In the genomic region with DNA sequence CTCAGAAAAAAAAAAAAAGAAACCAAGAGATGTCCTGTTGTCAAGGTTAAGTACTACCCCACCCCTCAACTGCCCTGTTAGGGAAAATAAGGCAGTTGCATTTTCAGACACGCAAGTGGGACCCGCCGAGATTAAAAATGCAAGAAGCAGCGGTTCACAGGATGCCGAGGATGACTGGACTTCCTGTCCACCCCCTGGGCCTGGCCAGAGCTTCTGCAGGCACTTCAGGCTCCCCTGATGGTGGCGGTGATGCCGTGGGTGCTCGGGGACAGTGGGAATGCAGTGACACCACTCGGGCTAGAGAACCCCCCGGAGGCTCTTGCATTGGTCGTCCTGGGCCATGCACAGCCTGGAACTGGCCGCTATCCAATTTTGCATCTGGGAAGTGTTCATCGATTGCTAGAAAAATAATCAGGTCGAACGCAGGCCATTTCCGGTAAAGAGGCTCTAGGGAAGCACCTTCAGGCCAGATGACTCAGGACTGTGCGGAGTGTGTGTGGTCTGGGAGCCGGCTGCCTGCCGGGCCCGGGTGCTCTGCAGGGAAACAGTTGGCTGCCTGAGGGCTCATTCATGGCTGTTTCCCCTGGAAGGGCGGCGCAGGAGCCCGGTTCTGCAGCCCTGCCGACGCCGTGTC, we compare ENCODE assay signal across 1 cellular context.
A peak's percentile ranks its signal among the peaks of the same experiment; 100 is the strongest.
TF ChIP-seq lines count a peak whose summit lies in the region.

No MANE protein-coding gene starts in this region.

TF ChIP-seq in K562, 482 proteins besides CTCF, POLR2A, EP300 and RAD21 (continued from another document and continues in another):
- TF ChIP-seq, protein P1, sequence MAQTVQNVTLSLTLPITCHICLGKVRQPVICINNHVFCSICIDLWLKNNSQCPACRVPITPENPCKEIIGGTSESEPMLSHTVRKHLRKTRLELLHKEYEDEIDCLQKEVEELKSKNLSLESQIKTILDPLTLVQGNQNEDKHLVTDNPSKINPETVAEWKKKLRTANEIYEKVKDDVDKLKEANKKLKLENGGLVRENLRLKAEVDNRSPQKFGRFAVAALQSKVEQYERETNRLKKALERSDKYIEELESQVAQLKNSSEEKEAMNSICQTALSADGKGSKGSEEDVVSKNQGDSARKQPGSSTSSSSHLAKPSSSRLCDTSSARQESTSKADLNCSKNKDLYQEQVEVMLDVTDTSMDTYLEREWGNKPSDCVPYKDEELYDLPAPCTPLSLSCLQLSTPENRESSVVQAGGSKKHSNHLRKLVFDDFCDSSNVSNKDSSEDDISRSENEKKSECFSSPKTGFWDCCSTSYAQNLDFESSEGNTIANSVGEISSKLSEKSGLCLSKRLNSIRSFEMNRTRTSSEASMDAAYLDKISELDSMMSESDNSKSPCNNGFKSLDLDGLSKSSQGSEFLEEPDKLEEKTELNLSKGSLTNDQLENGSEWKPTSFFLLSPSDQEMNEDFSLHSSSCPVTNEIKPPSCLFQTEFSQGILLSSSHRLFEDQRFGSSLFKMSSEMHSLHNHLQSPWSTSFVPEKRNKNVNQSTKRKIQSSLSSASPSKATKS (CRISPR knock-in tag; IDR thresholded peaks at IDR 0.05), result no peak
- TF ChIP-seq, protein P2, sequence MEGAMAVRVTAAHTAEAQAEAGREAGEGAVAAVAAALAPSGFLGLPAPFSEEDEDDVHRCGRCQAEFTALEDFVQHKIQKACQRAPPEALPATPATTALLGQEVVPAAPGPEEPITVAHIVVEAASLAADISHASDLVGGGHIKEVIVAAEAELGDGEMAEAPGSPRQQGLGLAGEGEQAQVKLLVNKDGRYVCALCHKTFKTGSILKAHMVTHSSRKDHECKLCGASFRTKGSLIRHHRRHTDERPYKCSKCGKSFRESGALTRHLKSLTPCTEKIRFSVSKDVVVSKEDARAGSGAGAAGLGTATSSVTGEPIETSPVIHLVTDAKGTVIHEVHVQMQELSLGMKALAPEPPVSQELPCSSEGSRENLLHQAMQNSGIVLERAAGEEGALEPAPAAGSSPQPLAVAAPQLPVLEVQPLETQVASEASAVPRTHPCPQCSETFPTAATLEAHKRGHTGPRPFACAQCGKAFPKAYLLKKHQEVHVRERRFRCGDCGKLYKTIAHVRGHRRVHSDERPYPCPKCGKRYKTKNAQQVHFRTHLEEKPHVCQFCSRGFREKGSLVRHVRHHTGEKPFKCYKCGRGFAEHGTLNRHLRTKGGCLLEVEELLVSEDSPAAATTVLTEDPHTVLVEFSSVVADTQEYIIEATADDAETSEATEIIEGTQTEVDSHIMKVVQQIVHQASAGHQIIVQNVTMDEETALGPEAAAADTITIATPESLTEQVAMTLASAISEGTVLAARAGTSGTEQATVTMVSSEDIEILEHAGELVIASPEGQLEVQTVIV (CRISPR knock-in tag; IDR thresholded peaks at IDR 0.05; ENCODE audit: borderline replicate concordance), result no peak
- TF ChIP-seq, protein P3, sequence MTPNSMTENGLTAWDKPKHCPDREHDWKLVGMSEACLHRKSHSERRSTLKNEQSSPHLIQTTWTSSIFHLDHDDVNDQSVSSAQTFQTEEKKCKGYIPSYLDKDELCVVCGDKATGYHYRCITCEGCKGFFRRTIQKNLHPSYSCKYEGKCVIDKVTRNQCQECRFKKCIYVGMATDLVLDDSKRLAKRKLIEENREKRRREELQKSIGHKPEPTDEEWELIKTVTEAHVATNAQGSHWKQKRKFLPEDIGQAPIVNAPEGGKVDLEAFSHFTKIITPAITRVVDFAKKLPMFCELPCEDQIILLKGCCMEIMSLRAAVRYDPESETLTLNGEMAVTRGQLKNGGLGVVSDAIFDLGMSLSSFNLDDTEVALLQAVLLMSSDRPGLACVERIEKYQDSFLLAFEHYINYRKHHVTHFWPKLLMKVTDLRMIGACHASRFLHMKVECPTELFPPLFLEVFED (CRISPR knock-in tag; conservative IDR thresholded peaks at IDR 0.05), result no peak
- TF ChIP-seq FOXK1 (CRISPR knock-in tag; IDR thresholded peaks at IDR 0.05; ENCODE audit: borderline replicate concordance) (no peak), POLR2AphosphoS5 (IDR thresholded peaks at IDR 0.05; ENCODE audit: control insufficient read depth, insufficient read depth, low read depth, low read length) (no peak), NELFE (IDR thresholded peaks at IDR 0.05; ENCODE audit: insufficient read depth, insufficient read length) (no peak), SPI1 (IDR thresholded peaks at IDR 0.05; ENCODE audit: borderline replicate concordance, low read depth, low read length) (peak; percentile 66), MYC (IDR thresholded peaks at IDR 0.05; ENCODE audit: low read depth, low read length) (0 out of 2 replicates have a peak, but pooled peaks have one; percentile 13), MYC (CRISPR knock-in tag; IDR thresholded peaks at IDR 0.05; ENCODE audit: borderline replicate concordance, low read depth) (no peak; the same call in 1 of the 2 replicates), ZNF316 (IDR thresholded peaks at IDR 0.05) (0 out of 2 replicates have a peak, but pooled peaks have one; percentile 1), ATF1 (CRISPR knock-in tag; IDR thresholded peaks at IDR 0.05) (no peak), ATF1 (tag; IDR thresholded peaks at IDR 0.05) (peak; percentile 31; the same call in 1 of the 2 replicates), CTBP1 (IDR thresholded peaks at IDR 0.05; ENCODE audit: borderline replicate concordance) (peak; percentile 93), ARNT (IDR thresholded peaks at IDR 0.05) (no peak), MTA3 (IDR thresholded peaks at IDR 0.05; ENCODE audit: borderline replicate concordance) (no peak), RFX5 (IDR thresholded peaks at IDR 0.05; ENCODE audit: low read depth, low read length) (no peak), EZH2 (IDR thresholded peaks at IDR 0.05; ENCODE audit: borderline replicate concordance, low read depth, low read length) (no peak), ILF3 (IDR thresholded peaks at IDR 0.05; ENCODE audit: borderline replicate concordance) (no peak), TEAD1 (CRISPR knock-in tag; IDR thresholded peaks at IDR 0.05) (no peak), MAZ (CRISPR knock-in tag; conservative IDR thresholded peaks at IDR 0.05 in 1 of 2, IDR thresholded peaks at IDR 0.05 in 1 of 2) (no peak), ZNF41 (CRISPR knock-in tag; conservative IDR thresholded peaks at IDR 0.05) (no peak), RBM25 (IDR thresholded peaks at IDR 0.05; ENCODE audit: low read depth, low read length, severe bottlenecking) (no peak), ZBTB1 (CRISPR knock-in tag; IDR thresholded peaks at IDR 0.05; ENCODE audit: borderline replicate concordance, low read depth) (no peak), ZNF79 (CRISPR knock-in tag; IDR thresholded peaks at IDR 0.05; ENCODE audit: low read depth) (no peak; the same call in 1 of the 2 replicates), ZNF24 (IDR thresholded peaks at IDR 0.05) (no peak), ZNF347 (CRISPR knock-in tag; IDR thresholded peaks at IDR 0.05; ENCODE audit: low read depth) (no peak), ESRRA (IDR thresholded peaks at IDR 0.05; ENCODE audit: borderline replicate concordance, low read depth) (peak; percentile 67; the same call in 1 of the 2 replicates), HDAC8 (tag; IDR thresholded peaks at IDR 0.05) (no peak), KDM4B (IDR thresholded peaks at IDR 0.05; ENCODE audit: borderline replicate concordance in 2 of 2, low read depth in 1 of 2) (0 out of 4 replicates have a peak, but pooled peaks of 1 of the 2 experiments have one; percentile 62), XRCC5 (IDR thresholded peaks at IDR 0.05; ENCODE audit: low read depth, low read length) (no peak), PPARD (CRISPR knock-in tag; IDR thresholded peaks at IDR 0.05) (no peak), SMAD4 (CRISPR knock-in tag; conservative IDR thresholded peaks at IDR 0.05) (peak; percentile 69; the same call in 1 of the 2 replicates)
- TF ChIP-seq, protein P4, sequence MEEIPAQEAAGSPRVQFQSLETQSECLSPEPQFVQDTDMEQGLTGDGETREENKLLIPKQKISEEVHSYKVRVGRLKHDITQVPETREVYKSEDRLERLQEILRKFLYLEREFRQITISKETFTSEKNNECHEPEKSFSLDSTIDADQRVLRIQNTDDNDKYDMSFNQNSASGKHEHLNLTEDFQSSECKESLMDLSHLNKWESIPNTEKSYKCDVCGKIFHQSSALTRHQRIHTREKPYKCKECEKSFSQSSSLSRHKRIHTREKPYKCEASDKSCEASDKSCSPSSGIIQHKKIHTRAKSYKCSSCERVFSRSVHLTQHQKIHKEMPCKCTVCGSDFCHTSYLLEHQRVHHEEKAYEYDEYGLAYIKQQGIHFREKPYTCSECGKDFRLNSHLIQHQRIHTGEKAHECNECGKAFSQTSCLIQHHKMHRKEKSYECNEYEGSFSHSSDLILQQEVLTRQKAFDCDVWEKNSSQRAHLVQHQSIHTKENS (CRISPR knock-in tag; IDR thresholded peaks at IDR 0.05), result no peak
- TF ChIP-seq, protein P5, sequence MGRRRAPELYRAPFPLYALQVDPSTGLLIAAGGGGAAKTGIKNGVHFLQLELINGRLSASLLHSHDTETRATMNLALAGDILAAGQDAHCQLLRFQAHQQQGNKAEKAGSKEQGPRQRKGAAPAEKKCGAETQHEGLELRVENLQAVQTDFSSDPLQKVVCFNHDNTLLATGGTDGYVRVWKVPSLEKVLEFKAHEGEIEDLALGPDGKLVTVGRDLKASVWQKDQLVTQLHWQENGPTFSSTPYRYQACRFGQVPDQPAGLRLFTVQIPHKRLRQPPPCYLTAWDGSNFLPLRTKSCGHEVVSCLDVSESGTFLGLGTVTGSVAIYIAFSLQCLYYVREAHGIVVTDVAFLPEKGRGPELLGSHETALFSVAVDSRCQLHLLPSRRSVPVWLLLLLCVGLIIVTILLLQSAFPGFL (CRISPR knock-in tag; IDR thresholded peaks at IDR 0.05), result no peak
- TF ChIP-seq, protein P6, sequence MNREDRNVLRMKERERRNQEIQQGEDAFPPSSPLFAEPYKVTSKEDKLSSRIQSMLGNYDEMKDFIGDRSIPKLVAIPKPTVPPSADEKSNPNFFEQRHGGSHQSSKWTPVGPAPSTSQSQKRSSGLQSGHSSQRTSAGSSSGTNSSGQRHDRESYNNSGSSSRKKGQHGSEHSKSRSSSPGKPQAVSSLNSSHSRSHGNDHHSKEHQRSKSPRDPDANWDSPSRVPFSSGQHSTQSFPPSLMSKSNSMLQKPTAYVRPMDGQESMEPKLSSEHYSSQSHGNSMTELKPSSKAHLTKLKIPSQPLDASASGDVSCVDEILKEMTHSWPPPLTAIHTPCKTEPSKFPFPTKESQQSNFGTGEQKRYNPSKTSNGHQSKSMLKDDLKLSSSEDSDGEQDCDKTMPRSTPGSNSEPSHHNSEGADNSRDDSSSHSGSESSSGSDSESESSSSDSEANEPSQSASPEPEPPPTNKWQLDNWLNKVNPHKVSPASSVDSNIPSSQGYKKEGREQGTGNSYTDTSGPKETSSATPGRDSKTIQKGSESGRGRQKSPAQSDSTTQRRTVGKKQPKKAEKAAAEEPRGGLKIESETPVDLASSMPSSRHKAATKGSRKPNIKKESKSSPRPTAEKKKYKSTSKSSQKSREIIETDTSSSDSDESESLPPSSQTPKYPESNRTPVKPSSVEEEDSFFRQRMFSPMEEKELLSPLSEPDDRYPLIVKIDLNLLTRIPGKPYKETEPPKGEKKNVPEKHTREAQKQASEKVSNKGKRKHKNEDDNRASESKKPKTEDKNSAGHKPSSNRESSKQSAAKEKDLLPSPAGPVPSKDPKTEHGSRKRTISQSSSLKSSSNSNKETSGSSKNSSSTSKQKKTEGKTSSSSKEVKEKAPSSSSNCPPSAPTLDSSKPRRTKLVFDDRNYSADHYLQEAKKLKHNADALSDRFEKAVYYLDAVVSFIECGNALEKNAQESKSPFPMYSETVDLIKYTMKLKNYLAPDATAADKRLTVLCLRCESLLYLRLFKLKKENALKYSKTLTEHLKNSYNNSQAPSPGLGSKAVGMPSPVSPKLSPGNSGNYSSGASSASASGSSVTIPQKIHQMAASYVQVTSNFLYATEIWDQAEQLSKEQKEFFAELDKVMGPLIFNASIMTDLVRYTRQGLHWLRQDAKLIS (CRISPR knock-in tag; IDR thresholded peaks at IDR 0.05), result no peak
- TF ChIP-seq, protein P7, sequence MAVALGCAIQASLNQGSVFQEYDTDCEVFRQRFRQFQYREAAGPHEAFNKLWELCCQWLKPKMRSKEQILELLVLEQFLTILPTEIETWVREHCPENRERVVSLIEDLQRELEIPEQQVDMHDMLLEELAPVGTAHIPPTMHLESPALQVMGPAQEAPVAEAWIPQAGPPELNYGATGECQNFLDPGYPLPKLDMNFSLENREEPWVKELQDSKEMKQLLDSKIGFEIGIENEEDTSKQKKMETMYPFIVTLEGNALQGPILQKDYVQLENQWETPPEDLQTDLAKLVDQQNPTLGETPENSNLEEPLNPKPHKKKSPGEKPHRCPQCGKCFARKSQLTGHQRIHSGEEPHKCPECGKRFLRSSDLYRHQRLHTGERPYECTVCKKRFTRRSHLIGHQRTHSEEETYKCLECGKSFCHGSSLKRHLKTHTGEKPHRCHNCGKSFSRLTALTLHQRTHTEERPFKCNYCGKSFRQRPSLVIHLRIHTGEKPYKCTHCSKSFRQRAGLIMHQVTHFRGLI (CRISPR knock-in tag; IDR thresholded peaks at IDR 0.05), result no peak
- TF ChIP-seq, protein P8, sequence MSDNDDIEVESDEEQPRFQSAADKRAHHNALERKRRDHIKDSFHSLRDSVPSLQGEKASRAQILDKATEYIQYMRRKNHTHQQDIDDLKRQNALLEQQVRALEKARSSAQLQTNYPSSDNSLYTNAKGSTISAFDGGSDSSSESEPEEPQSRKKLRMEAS (CRISPR knock-in tag; IDR thresholded peaks at IDR 0.05), result peak; percentile 33; the same call in 1 of the 2 replicates
- TF ChIP-seq, protein P9, sequence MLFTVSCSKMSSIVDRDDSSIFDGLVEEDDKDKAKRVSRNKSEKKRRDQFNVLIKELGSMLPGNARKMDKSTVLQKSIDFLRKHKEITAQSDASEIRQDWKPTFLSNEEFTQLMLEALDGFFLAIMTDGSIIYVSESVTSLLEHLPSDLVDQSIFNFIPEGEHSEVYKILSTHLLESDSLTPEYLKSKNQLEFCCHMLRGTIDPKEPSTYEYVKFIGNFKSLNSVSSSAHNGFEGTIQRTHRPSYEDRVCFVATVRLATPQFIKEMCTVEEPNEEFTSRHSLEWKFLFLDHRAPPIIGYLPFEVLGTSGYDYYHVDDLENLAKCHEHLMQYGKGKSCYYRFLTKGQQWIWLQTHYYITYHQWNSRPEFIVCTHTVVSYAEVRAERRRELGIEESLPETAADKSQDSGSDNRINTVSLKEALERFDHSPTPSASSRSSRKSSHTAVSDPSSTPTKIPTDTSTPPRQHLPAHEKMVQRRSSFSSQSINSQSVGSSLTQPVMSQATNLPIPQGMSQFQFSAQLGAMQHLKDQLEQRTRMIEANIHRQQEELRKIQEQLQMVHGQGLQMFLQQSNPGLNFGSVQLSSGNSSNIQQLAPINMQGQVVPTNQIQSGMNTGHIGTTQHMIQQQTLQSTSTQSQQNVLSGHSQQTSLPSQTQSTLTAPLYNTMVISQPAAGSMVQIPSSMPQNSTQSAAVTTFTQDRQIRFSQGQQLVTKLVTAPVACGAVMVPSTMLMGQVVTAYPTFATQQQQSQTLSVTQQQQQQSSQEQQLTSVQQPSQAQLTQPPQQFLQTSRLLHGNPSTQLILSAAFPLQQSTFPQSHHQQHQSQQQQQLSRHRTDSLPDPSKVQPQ (CRISPR knock-in tag; IDR thresholded peaks at IDR 0.05; ENCODE audit: borderline replicate concordance), result no peak
